In the genomic region with DNA sequence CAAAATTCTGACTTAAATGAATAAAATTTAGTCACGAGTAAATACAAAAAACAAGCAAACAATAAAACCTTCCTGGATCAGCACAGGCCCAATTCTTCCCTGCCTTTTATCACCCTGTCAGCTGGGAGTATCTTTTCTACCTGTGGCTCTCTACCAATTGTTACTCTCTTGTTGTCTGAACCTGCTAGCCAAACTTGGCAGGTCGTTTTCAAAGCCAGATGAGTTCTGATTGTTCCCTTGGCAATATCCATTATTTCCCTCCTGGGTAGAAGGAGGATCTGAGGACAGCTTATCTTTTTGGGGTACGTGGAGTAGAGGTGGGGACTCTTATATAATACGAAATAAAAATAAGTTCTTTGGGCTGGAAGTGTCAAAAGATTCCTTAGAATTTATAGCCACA, we compare ENCODE assay signal across 23 cellular contexts.
"Had no signal": no experiment of that assay in that cellular context is flagged by ENCODE, and none has a peak within 500 bp of the region (broad histone marks: within the 10 kb centered on the region; RNA-seq: fewer than 3 reads in every experiment).

No MANE protein-coding gene starts in this region.

- H3K4me3 Mint-ChIP-seq: activated T-helper 1 cell treated with anti-CD3 and anti-CD28 coated beads, Interleukin-12 subunit alpha, Interleukin-12 subunit beta, Interleukin-2, Interleukin-4 antibody, amounts not matched to agents 30 ng/mL and 10 ng/mL and 1 ng/mL, durations not matched to agents 14 hours and 24 hours and 36 hours; dendritic cell treated with granulocyte-macrophage colony-stimulating factor and Interleukin-4, amounts not matched to agents 40 ng/mL and 50 ng/mL, for 4 days; naive thymus-derived CD4-positive, alpha-beta T cell; neural crest cell; stimulated activated naive CD8-positive, alpha-beta T cell treated with anti-CD3 and anti-CD28 coated beads, Interleukin-15, amount 100 ng/mL, for 72 hours; WTC11 had no signal

- H3K27me3 Mint-ChIP-seq: dendritic cell treated with granulocyte-macrophage colony-stimulating factor and Interleukin-4, amounts not matched to agents 40 ng/mL and 50 ng/mL, for 4 days; naive thymus-derived CD4-positive, alpha-beta T cell; stimulated activated naive CD8-positive, alpha-beta T cell treated with anti-CD3 and anti-CD28 coated beads, Interleukin-15, amount 100 ng/mL, for 72 hours had no signal

- H3K27ac Mint-ChIP-seq: activated naive CD4-positive, alpha-beta T cell treated with anti-CD3 and anti-CD28 coated beads, Interleukin-2, amount 50 U/mL, for 72 hours; activated T-helper 1 cell treated with anti-CD3 and anti-CD28 coated beads, Interleukin-12 subunit alpha, Interleukin-12 subunit beta, Interleukin-2, Interleukin-4 antibody, amounts not matched to agents 30 ng/mL and 10 ng/mL and 1 ng/mL, durations not matched to agents 14 hours and 24 hours and 36 hours; dendritic cell treated with granulocyte-macrophage colony-stimulating factor and Interleukin-4, amounts not matched to agents 40 ng/mL and 50 ng/mL, for 4 days; WTC11 had no signal

- ATAC-seq: activated naive CD4-positive, alpha-beta T cell treated with anti-CD3 and anti-CD28 coated beads, Interleukin-2, amount 50 U/mL, for 72 hours; foreskin keratinocyte; left colon; lower lobe of right lung; naive thymus-derived CD4-positive, alpha-beta T cell; right lobe of liver; stimulated activated naive CD8-positive, alpha-beta T cell treated with anti-CD3 and anti-CD28 coated beads, Interleukin-15, amount 100 ng/mL, for 72 hours; WTC11 had no signal

- H3K4me1 Mint-ChIP-seq: stimulated activated naive CD8-positive, alpha-beta T cell treated with anti-CD3 and anti-CD28 coated beads, Interleukin-15, amount 100 ng/mL, for 72 hours; WTC11 had no signal

- H3K27ac ChIP-seq: foreskin keratinocyte, lower lobe of right lung, right lobe of liver, SJSA1 had no signal

- DNase-seq: activated CD4-positive, alpha-beta T cell treated with anti-CD3 and anti-CD28 coated beads, Interleukin-2, amount 50 U/mL, for 48 hours; activated gamma-delta T cell; cerebellar nuclear complex; effector CD8-positive, alpha-beta T cell; foreskin keratinocyte; glutamatergic neuron; hypothalamus; left colon; lower lobe of right lung; naive thymus-derived CD4-positive, alpha-beta T cell; occipital lobe; right lobe of liver; stimulated activated CD4-positive, alpha-beta T cell treated with anti-CD3 and anti-CD28 coated beads, Interleukin-1b, Interleukin-23, amount 100 ng/mL, for 48 hours; stimulated activated naive CD8-positive, alpha-beta T cell treated with anti-CD3 and anti-CD28 coated beads, Interleukin-15, amount 100 ng/mL, for 72 hours; T1000 had no signal

- H3K4me1 ChIP-seq: breast epithelium, right lobe of liver had no signal

- H3K27me3 ChIP-seq: breast epithelium, foreskin keratinocyte, right lobe of liver, SJSA1 had no signal

- H3K36me3 ChIP-seq: breast epithelium had no signal

- H3K4me3 ChIP-seq: breast epithelium, lower lobe of right lung, right lobe of liver, SJSA1, skin epidermis had no signal

- H3K9me3 ChIP-seq: breast epithelium, lower lobe of right lung, right lobe of liver, SJSA1 had no signal
